In the genomic region with DNA sequence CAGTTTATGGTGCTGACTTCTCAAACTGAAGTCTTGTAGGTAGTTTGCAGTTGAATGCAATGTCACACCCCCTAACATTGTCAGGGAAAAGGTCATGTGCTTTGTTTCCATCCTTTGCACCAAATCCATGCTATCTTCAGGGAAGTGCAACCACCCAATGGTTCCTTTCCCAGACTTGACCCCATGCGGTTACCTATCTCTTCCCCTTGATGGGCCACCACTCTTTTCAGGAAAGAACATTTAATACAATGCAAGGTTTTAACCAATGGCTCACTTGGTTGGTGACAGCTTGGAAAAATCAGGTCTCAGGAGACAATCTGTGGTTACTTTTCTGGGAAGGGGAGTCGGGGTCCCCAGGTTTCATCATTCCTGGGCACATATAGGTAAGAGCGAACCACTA, we compare ENCODE assay signal across 1 cellular context.
TF ChIP-seq lines count a peak whose summit lies in the region.

No MANE protein-coding gene starts in this region.

TF ChIP-seq in WTC11, 78 proteins besides CTCF, POLR2A, EP300 and RAD21 (continued from another document):
- TF ChIP-seq ZNF532 (CRISPR knock-in tag; IDR thresholded peaks at IDR 0.05; ENCODE audit: borderline replicate concordance) (no peak), NFYB (CRISPR knock-in tag; conservative IDR thresholded peaks at IDR 0.05; ENCODE audit: low read depth) (no peak), AR (CRISPR knock-in tag; IDR thresholded peaks at IDR 0.05) (no peak), ESRRA (CRISPR knock-in tag; IDR thresholded peaks at IDR 0.05; ENCODE audit: borderline replicate concordance) (no peak), ZNF317 (CRISPR knock-in tag; IDR thresholded peaks at IDR 0.05; ENCODE audit: borderline replicate concordance, low read depth) (no peak), ZNF671 (CRISPR knock-in tag; IDR thresholded peaks at IDR 0.05) (no peak), SMAD4 (CRISPR knock-in tag; IDR thresholded peaks at IDR 0.05) (no peak)
- TF ChIP-seq, protein P1, sequence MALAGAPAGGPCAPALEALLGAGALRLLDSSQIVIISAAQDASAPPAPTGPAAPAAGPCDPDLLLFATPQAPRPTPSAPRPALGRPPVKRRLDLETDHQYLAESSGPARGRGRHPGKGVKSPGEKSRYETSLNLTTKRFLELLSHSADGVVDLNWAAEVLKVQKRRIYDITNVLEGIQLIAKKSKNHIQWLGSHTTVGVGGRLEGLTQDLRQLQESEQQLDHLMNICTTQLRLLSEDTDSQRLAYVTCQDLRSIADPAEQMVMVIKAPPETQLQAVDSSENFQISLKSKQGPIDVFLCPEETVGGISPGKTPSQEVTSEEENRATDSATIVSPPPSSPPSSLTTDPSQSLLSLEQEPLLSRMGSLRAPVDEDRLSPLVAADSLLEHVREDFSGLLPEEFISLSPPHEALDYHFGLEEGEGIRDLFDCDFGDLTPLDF (CRISPR knock-in tag; IDR thresholded peaks at IDR 0.05) = no peak
